Comparison of ENCODE assay signal across 9 cellular contexts in genomic region chr1:159867322-159868064, GRCh38. TPM values are rescaled to one million over a fixed set of nuclear protein-coding genes. Genes with fewer than 3 reads are reported as not detected.
DNase-seq lines count a peak whose midpoint lies in the region; ATAC-seq and TF ChIP-seq lines count a peak whose summit lies in the region.
"Had no signal": no experiment of that assay in that cellular context is flagged by ENCODE, and none has a peak within 500 bp of the region (broad histone marks: within the 10 kb centered on the region; RNA-seq: fewer than 3 reads in every experiment).

No MANE protein-coding gene starts in this region.

- H3K4me3 ChIP-seq in breast epithelium (no peak overlapping the region), lower lobe of right lung (no peak overlapping the region), tibial artery (no peak overlapping the region), testis (no peak overlapping the region)

- H3K36me3 ChIP-seq in breast epithelium (no peaks in the 10 kb centered on the region), lower lobe of right lung (no peaks in the 10 kb centered on the region), tibial artery (no peaks in the 10 kb centered on the region), testis (ENCODE audit: low read depth, missing control alignments) (no peaks in the 10 kb centered on the region)

- peak; percentile 57 for DNase-seq in Calu3
- DNase-seq in NCI-H2081 (lab: John Stamatoyannopoulos, UW) = peak; percentile 67 to 88
- peak; percentile 62 to 70 for DNase-seq in breast epithelium (ENCODE audit: low spot score in 2 of 2)
- DNase-seq in lower lobe of right lung = peak; percentile 85
- no peak for DNase-seq in OCI-M1 (lab: John Stamatoyannopoulos, UW)
- DNase-seq in tibial artery = no peak
- DNase-seq in testis = no peak
- DNase-seq: CD4-positive, alpha-beta T cell had no signal

- peaks cover 11% of the 10 kb centered on the region for H3K4me1 Mint-ChIP-seq in Calu3 (ENCODE audit: low read depth, unreplicated experiment)

- H3K4me3 Mint-ChIP-seq in Calu3 (ENCODE audit: low read depth, unreplicated experiment) = no peak overlapping the region
- H3K4me3 Mint-ChIP-seq: CD4-positive, alpha-beta T cell had no signal

- intact Hi-C loops in Calu3 (cut with micrococcal nuclease; ENCODE audit: unreplicated experiment) = no loop called here
- intact Hi-C loops in breast epithelium (cut with DNase I; ENCODE audit: low total_unique reads) = no loop called here
- intact Hi-C loops in lower lobe of right lung (cut with DNase I) = no loop called here
- intact Hi-C loops in tibial artery (cut with DNase I; ENCODE audit: low total_unique reads) = no loop called here
- intact Hi-C loops in testis (cut with DNase I; ENCODE audit: low total_unique reads) = no loop called here

- no TSS peak for BruUV-seq in Calu3 (replicated peaks; lab: Mats Ljungman, UMichigan)

- H3K27ac ChIP-seq in breast epithelium (peak overlapping the region; percentile 71 to 88), lower lobe of right lung (peak overlapping the region; percentile 59), tibial artery (no peak overlapping the region), testis (no peak overlapping the region)

- no peaks in the 10 kb centered on the region for H3K27me3 ChIP-seq in breast epithelium
- H3K27me3 ChIP-seq in lower lobe of right lung (ENCODE audit: low read depth) = no peaks in the 10 kb centered on the region
- H3K27me3 ChIP-seq in tibial artery = peaks cover 0 to 14% of the 10 kb centered on the region in 2 donors
- no peaks in the 10 kb centered on the region for H3K27me3 ChIP-seq in testis

- WGBS in testis, 2 donors = 41 to 52% methylated on average over 13 of the region's 13 CpGs

- H3K36me3 Mint-ChIP-seq in Calu3 (ENCODE audit: insufficient read depth, unreplicated experiment) = no peaks in the 10 kb centered on the region

- ATAC-seq in lower lobe of right lung = peak; percentile 96
- ATAC-seq in activated CD4-positive, CD25-positive, alpha-beta regulatory T cell treated with anti-CD3 and anti-CD28 coated beads, Interleukin-2, amount 50 U/mL, for 24 hours = no peak

- no peaks in the 10 kb centered on the region for H3K9me3 Mint-ChIP-seq in Calu3 (ENCODE audit: low read depth, unreplicated experiment)
- H3K9me3 Mint-ChIP-seq: CD4-positive, alpha-beta T cell had no signal

- H3K27ac Mint-ChIP-seq in Calu3 (ENCODE audit: unreplicated experiment) = no peak overlapping the region
- H3K27ac Mint-ChIP-seq: CD4-positive, alpha-beta T cell had no signal

- H3K4me1 ChIP-seq in breast epithelium (peaks cover 2 to 15% of the 10 kb centered on the region in 2 donors), lower lobe of right lung (peaks cover 9% of the 10 kb centered on the region), tibial artery (peaks cover 0 to 10% (median 0%) of the 10 kb centered on the region in 4 donors), testis (peaks cover 5% of the 10 kb centered on the region)

- peaks cover 23% of the 10 kb centered on the region for H3K27me3 Mint-ChIP-seq in Calu3 (ENCODE audit: unreplicated experiment)

- no peak for TF ChIP-seq CTCF in Calu3 (IDR thresholded peaks at IDR 0.05; ENCODE audit: unreplicated experiment)
- no peak for TF ChIP-seq CTCF in breast epithelium (IDR thresholded peaks at IDR 0.05)
- no peak for TF ChIP-seq CTCF in lower lobe of right lung (IDR thresholded peaks at IDR 0.05)
- no peak for TF ChIP-seq CTCF in tibial artery (IDR thresholded peaks at IDR 0.05)
- no peak for TF ChIP-seq CTCF in testis (IDR thresholded peaks at IDR 0.05)

- H3K9me3 ChIP-seq in breast epithelium (no peaks in the 10 kb centered on the region), lower lobe of right lung (no peaks in the 10 kb centered on the region), tibial artery (no peaks in the 10 kb centered on the region), testis (no peaks in the 10 kb centered on the region)

- TF ChIP-seq POLR2A in breast epithelium (IDR thresholded peaks at IDR 0.05) = no peak
- TF ChIP-seq POLR2A in testis (IDR thresholded peaks at IDR 0.05) = no peak

- CTCF ChIA-PET in Calu3 (lab: Charles Lee) = interaction anchor here (1.2 kb wide), 2 partner anchors 13 to 77 kb away, joined by 3 read pairs; no protein-coding TSS in a partner anchor

RNA-seq across cellular contexts. Expression of gene VSIG8, which starts 5.0 kb away (rescaled TPM):
- not detected in 2 replicates for total RNA-seq in Calu3 (2022)
- total RNA-seq in breast epithelium = under 1 TPM in 2 of 3 donors, not detected in 1; 0.15 to 0.16 TPM
- total RNA-seq in lower lobe of right lung = 0.35 TPM
- total RNA-seq in testis = under 1 TPM; 0.43 to 0.55 TPM
- not detected for polyA plus RNA-seq in testis (ENCODE audit: insufficient read depth, low read depth, low replicate concordance)
- total RNA-seq: CD4-positive, alpha-beta T cell had no signal

RNA-seq across cellular contexts. Expression of gene CFAP45, which starts 32.5 kb away (rescaled TPM):
- total RNA-seq in Calu3 (2022) (1.6 and 1.8 TPM in 2 replicates), breast epithelium (1 to 10 TPM in 2 of 3 donors, under 1 TPM in 1; 0.80 to 2.6 (median 2.6) TPM), lower lobe of right lung (10.2 TPM), testis (10 to 100 TPM; 13.0 to 30.4 TPM)
- 59.6 TPM for polyA plus RNA-seq in testis (ENCODE audit: insufficient read depth, low read depth, low replicate concordance)

RNA-seq across cellular contexts. Expression of gene SLAMF8, which starts 40.8 kb away (rescaled TPM):
- not detected in 2 replicates for total RNA-seq in Calu3 (2022)
- total RNA-seq in breast epithelium = 10 to 100 TPM in 2 of 3 donors, 1 to 10 TPM in 1; 2.3 to 15.4 (median 12.3) TPM
- total RNA-seq in lower lobe of right lung = 51.2 TPM
- total RNA-seq in testis = under 1 TPM; 0.47 to 0.74 TPM
- 5.3 TPM for polyA plus RNA-seq in testis (ENCODE audit: insufficient read depth, low read depth, low replicate concordance)

RNA-seq across cellular contexts. Expression of gene TAGLN2, which starts 57.8 kb away (rescaled TPM):
- total RNA-seq in Calu3 (2022) = 612 and 708 TPM in 2 replicates
- 100 to 1,000 TPM; 195 to 259 (median 231) TPM for total RNA-seq in breast epithelium
- 451 TPM for total RNA-seq in lower lobe of right lung
- 100 to 1,000 TPM; 204 to 389 TPM for total RNA-seq in testis
- polyA plus RNA-seq in testis (ENCODE audit: insufficient read depth, low read depth, low replicate concordance) = 305 TPM

Comparison
In these comparisons a context has a peak if more than half of its experiments do, and no peak if none do; other contexts are left out.
1. DNase-seq: peak in Calu3 (single experiment), NCI-H2081 (2 of 2), breast epithelium (2 of 2) and lower lobe of right lung (single experiment); none in OCI-M1 (single experiment), tibial artery (0 of 2) and testis (single experiment).
2. H3K27ac ChIP-seq: peak in breast epithelium (2 of 2) and lower lobe of right lung (single experiment); none in tibial artery (0 of 2) and testis (0 of 2).
3. ATAC-seq: peak in lower lobe of right lung (2 of 2); none in activated CD4-positive, CD25-positive, alpha-beta regulatory T cell treated with anti-CD3 and anti-CD28 coated beads, Interleukin-2, amount 50 U/mL, for 24 hours (0 of 2).